ENCODE assay signal across 9 cellular contexts in the genomic region with DNA sequence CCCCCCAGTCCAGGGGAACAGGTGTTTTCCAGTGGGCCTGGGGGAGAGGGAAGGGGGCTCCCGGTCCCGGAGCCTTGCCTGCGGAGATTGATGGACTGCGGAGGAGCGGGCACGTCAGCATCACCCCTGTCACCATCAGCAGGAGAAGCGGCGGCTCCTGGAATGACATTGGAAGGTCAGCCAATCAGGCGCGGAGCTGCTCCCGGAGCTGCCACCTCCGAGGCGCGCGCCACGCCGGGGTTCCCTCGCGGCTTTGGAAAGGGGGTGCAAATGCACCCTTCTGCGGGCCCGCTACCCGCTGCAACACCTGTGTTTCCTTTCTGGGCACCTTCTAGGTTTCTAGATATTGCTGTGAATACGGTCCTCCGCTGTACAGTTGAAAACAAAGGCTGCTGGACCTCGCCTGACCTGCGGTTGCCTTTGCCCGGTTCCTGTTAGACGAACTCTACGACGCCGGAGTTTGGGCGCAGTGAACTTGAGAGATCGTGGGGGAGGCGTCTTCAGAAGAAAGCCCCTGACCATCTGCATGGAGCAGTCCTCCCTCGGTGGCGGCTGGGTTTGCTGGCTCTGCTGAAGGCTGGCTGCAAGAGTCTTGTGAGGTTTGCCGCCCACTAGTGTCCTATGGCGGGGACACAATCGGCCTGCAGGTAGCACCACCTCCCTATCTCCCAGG. TPM values are rescaled to one million over a fixed set of nuclear protein-coding genes. Genes with fewer than 3 reads are reported as not detected.
DNase-seq lines count a peak whose midpoint lies in the region; ATAC-seq and TF ChIP-seq lines count a peak whose summit lies in the region.
"Had no signal": no experiment of that assay in that cellular context is flagged by ENCODE, and none has a peak within 500 bp of the region (broad histone marks: within the 10 kb centered on the region; RNA-seq: fewer than 3 reads in every experiment).

No MANE protein-coding gene starts in this region.

- H3K9ac ChIP-seq in iPS-15b (ENCODE audit: low read depth, low read length) = no peak overlapping the region
- H3K9ac ChIP-seq in Karpas-422 (ENCODE audit: low read length) = no peak overlapping the region

- no peak overlapping the region for H3K4me2 ChIP-seq in Karpas-422 (ENCODE audit: low read depth, low read length, poor library complexity, severe bottlenecking)

- H3K27ac ChIP-seq in testis (no peak overlapping the region), Karpas-422 (ENCODE audit: low read length) (no peak overlapping the region)

- peak; percentile 7 to 40 (median 33) for TF ChIP-seq CTCF in testis (IDR thresholded peaks at IDR 0.05)

- intact Hi-C loops in testis (cut with DNase I; ENCODE audit: low total_unique reads) = no loop called here

- H3K4me3 ChIP-seq in iPS-15b (ENCODE audit: low read depth, low read length) (peak overlapping the region; percentile 78), testis (peak overlapping the region in 1 of 2 donors; percentile 43), Karpas-422 (ENCODE audit: low read length) (no peak overlapping the region)

- H3K36me3 ChIP-seq in iPS-15b (ENCODE audit: control insufficient read depth, insufficient read depth, low read length) = no peaks in the 10 kb centered on the region
- no peaks in the 10 kb centered on the region for H3K36me3 ChIP-seq in testis (ENCODE audit: low read depth, missing control alignments)
- H3K36me3 ChIP-seq in Karpas-422 (ENCODE audit: insufficient read depth, low read length) = no peaks in the 10 kb centered on the region

- H3K4me1 ChIP-seq in iPS-15b (ENCODE audit: control insufficient read depth, insufficient read depth, low read length) (no peaks in the 10 kb centered on the region), testis (no peaks in the 10 kb centered on the region), Karpas-422 (ENCODE audit: low read length) (no peaks in the 10 kb centered on the region)

- no peaks in the 10 kb centered on the region for H4K20me1 ChIP-seq in Karpas-422 (ENCODE audit: insufficient read depth, low read depth, low read length)

- no peak for TF ChIP-seq POLR2A in testis (IDR thresholded peaks at IDR 0.05)

- H3K79me2 ChIP-seq in Karpas-422 (ENCODE audit: low read length) = no peaks in the 10 kb centered on the region

- WGBS in testis, 2 donors = 0% methylated on average over 6 to 39 of the region's 39 CpGs

- H2AFZ ChIP-seq in Karpas-422 (ENCODE audit: low read length) = no peak overlapping the region

- H3K9me3 ChIP-seq in iPS-15b (ENCODE audit: control insufficient read depth, insufficient read depth, low read length) = no peaks in the 10 kb centered on the region
- H3K9me3 ChIP-seq in testis = no peaks in the 10 kb centered on the region
- H3K9me3 ChIP-seq in Karpas-422 (ENCODE audit: low read length) = peaks cover 5% of the 10 kb centered on the region

- H3K27me3 ChIP-seq in iPS-15b (ENCODE audit: control insufficient read depth, insufficient read depth, low read length) = peaks cover 44% of the 10 kb centered on the region
- H3K27me3 ChIP-seq in testis = no peaks in the 10 kb centered on the region
- no peaks in the 10 kb centered on the region for H3K27me3 ChIP-seq in Karpas-422 (ENCODE audit: low read length)

- no peak for ATAC-seq in HG02759 (IDR thresholded peaks at IDR 0.05; ENCODE audit: unreplicated experiment)

- peak; percentile 18 for DNase-seq in stimulated activated CD4-positive, alpha-beta T cell treated with anti-CD3 and anti-CD28 coated beads, Interleukin-15, amount 100 ng/mL, for 24 hours
- no peak for DNase-seq in stimulated activated CD4-positive, alpha-beta T cell treated with anti-CD3 and anti-CD28 coated beads, Interleukin-12 subunit alpha, Interleukin-12 subunit beta, amount 100 ng/mL, for 4 hours
- peak; percentile 90 for DNase-seq in RPMI8226
- peak; percentile 84 for DNase-seq in testis
- no peak for DNase-seq in Karpas-422
- no peak for DNase-seq in SW480 (ENCODE audit: low spot score)
- DNase-seq: naive B cell had no signal

- H3K9me2 ChIP-seq in Karpas-422 (replicated peaks; ENCODE audit: insufficient read depth, low read length) = no peaks in the 10 kb centered on the region

RNA-seq across cellular contexts. Expression of gene DSCAM, which starts 5.3 kb away (rescaled TPM):
- 1 to 10 TPM; 2.0 to 2.3 TPM for total RNA-seq in testis
- 0.70 TPM for polyA plus RNA-seq in testis (ENCODE audit: insufficient read depth, low read depth, low replicate concordance)
- total RNA-seq in Karpas-422 (2014; rRNA removed; shearing (Covaris generic); ENCODE audit: low replicate concordance) = not detected in 2 replicates

Comparison
In these comparisons a context has a peak if more than half of its experiments do, and no peak if none do; other contexts are left out.
1. DNase-seq: peak in stimulated activated CD4-positive, alpha-beta T cell treated with anti-CD3 and anti-CD28 coated beads, Interleukin-15, amount 100 ng/mL, for 24 hours (single experiment), RPMI8226 (single experiment) and testis (single experiment); none in stimulated activated CD4-positive, alpha-beta T cell treated with anti-CD3 and anti-CD28 coated beads, Interleukin-12 subunit alpha, Interleukin-12 subunit beta, amount 100 ng/mL, for 4 hours (single experiment), Karpas-422 (single experiment) and SW480 (single experiment).